Comparison of ENCODE assay signal across 18 cellular contexts in genomic region chr22:30261134-30261533, GRCh38. TPM values are rescaled to one million over a fixed set of nuclear protein-coding genes. Genes with fewer than 3 reads are reported as not detected.
DNase-seq lines count a peak whose midpoint lies in the region; ATAC-seq and TF ChIP-seq lines count a peak whose summit lies in the region.
"Had no signal": no experiment of that assay in that cellular context is flagged by ENCODE, and none has a peak within 500 bp of the region (broad histone marks: within the 10 kb centered on the region; RNA-seq: fewer than 3 reads in every experiment).

No MANE protein-coding gene starts in this region.

- no peak overlapping the region for H3K4me3 ChIP-seq in esophagus muscularis mucosa
- H3K4me3 ChIP-seq: BLaER1, HAP-1 had no signal

- WGBS in esophagus muscularis mucosa: 71% methylated on average over 8 of the region's 8 CpGs

- H3K36me3 ChIP-seq in esophagus muscularis mucosa: no peaks in the 10 kb centered on the region
- H3K36me3 ChIP-seq: BLaER1, HAP-1 had no signal

- H3K4me1 ChIP-seq in esophagus muscularis mucosa: peaks cover 9 to 17% (median 16%) of the 10 kb centered on the region in 4 donors

- no peak overlapping the region for H3K27ac ChIP-seq in esophagus muscularis mucosa (replicated peaks in 1 of 4)
- H3K27ac ChIP-seq: BLaER1 had no signal

- no peak for ATAC-seq in GM18511 (IDR thresholded peaks at IDR 0.05; ENCODE audit: unreplicated experiment)
- ATAC-seq: left lobe of liver, Panc1, T-helper 17 cell had no signal

- H3K27me3 ChIP-seq in esophagus muscularis mucosa: peaks cover 0 to 4% (median 0%) of the 10 kb centered on the region in 4 donors
- H3K27me3 ChIP-seq: BLaER1 had no signal

- TF ChIP-seq CTCF in esophagus muscularis mucosa (IDR thresholded peaks at IDR 0.05): no peak

- no peak for TF ChIP-seq EP300 in esophagus muscularis mucosa (IDR thresholded peaks at IDR 0.05)

- no peaks in the 10 kb centered on the region for H3K9me3 ChIP-seq in esophagus muscularis mucosa
- H3K9me3 ChIP-seq: BLaER1, HAP-1 had no signal

- TF ChIP-seq POLR2A in esophagus muscularis mucosa (IDR thresholded peaks at IDR 0.05; ENCODE audit: low read depth): no peak

- intact Hi-C loops in esophagus muscularis mucosa (cut with DNase I): loop anchor here (10.0 kb wide), 1 partner anchor 224 kb away; no protein-coding TSS in a partner anchor

- peak; percentile 74 for DNase-seq in A172 (ENCODE audit: low spot score)
- peak; percentile 60 for DNase-seq in CD1c-positive myeloid dendritic cell (ENCODE audit: extremely low spot score)
- peak; percentile 84 for DNase-seq in RPMI7951 (ENCODE audit: low read depth)
- peak; percentile 84 for DNase-seq in amniotic epithelial cell (ENCODE audit: low read depth)
- no peak for DNase-seq in esophagus muscularis mucosa (ENCODE audit: extremely low spot score)
- no peak for DNase-seq in DMS153 treated with DMSO at 0.1 percent for 48 hours (lab: John Stamatoyannopoulos, UW; ENCODE audit: unreplicated experiment)
- no peak for DNase-seq in NCI-H510A treated with DMSO at 0.1 percent for 48 hours (lab: John Stamatoyannopoulos, UW)
- DNase-seq: activated naive CD4-positive, alpha-beta T cell; hippocampal formation; NCI-H1417; NCI-H446 treated with DMSO at 0.1 percent for 48 hours; T-helper 17 cell had no signal

RNA-seq across cellular contexts. Expression of gene OSM, which starts 5.5 kb away (rescaled TPM):
- not detected in 2 replicates for total RNA-seq in A172 (2014; rRNA removed; shearing (Covaris generic))
- not detected in 2 replicates for total RNA-seq in RPMI7951 (2014; rRNA removed; shearing (Covaris generic))
- total RNA-seq in esophagus muscularis mucosa: 1 to 10 TPM in 1 of 4 donors, under 1 TPM in 1, not detected in 2; 0.57 to 8.3 TPM
- total RNA-seq: progenitor cell of endocrine pancreas had no signal

RNA-seq across cellular contexts. Expression of gene LIF, which starts 14.6 kb away (rescaled TPM):
- total RNA-seq in A172 (2014; rRNA removed; shearing (Covaris generic)): 24.8 and 25.4 TPM in 2 replicates
- 3.1 and 4.1 TPM in 2 replicates for total RNA-seq in RPMI7951 (2014; rRNA removed; shearing (Covaris generic))
- 1 to 10 TPM in 2 of 4 donors, under 1 TPM in 2; 0.19 to 4.8 (median 1.6) TPM for total RNA-seq in esophagus muscularis mucosa

RNA-seq across cellular contexts. Expression of gene CASTOR1, which starts 28.2 kb away (rescaled TPM):
- total RNA-seq in A172 (2014; rRNA removed; shearing (Covaris generic)): 12.8 and 20.8 TPM in 2 replicates
- total RNA-seq in RPMI7951 (2014; rRNA removed; shearing (Covaris generic)): 9.6 and 16.6 TPM in 2 replicates
- 10 to 100 TPM; 16.5 to 19.4 (median 17.8) TPM for total RNA-seq in esophagus muscularis mucosa

Comparison
In these comparisons a context has a peak if more than half of its experiments do, and no peak if none do; other contexts are left out.
1. DNase-seq: peak in A172 (single experiment), CD1c-positive myeloid dendritic cell (single experiment), RPMI7951 (single experiment) and amniotic epithelial cell (single experiment); none in esophagus muscularis mucosa (single experiment), DMS153 treated with DMSO at 0.1 percent for 48 hours (single experiment) and NCI-H510A treated with DMSO at 0.1 percent for 48 hours (single experiment).